In the genomic region with DNA sequence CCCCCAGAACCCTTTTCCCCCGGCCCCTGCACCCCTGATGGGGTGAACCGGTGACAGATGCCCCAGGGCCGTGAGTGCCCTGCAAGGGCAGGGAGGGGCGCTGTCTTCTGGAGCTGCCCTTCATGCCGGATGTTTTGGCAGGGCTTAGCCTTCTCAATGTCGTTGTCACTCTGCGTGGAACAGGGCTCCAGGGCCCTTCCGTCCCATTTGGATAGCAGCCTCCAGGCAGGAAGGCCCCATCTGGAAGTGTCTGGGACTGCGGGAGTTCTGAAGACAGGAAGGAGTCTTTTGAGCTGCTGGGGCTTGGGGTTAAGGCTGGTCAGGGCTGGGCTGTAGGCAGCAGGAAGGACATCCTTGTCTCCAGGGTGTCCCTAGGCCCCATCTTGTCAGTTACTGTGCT, we compare ENCODE assay signal across 1 cellular context.
TF ChIP-seq lines count a peak whose summit lies in the region.

No MANE protein-coding gene starts in this region.

TF ChIP-seq in H1, 55 proteins besides CTCF, POLR2A, EP300 and RAD21:
- TF ChIP-seq SRF (IDR thresholded peaks at IDR 0.05; ENCODE audit: low read depth, low read length) (no peak), PHF8 (conservative IDR thresholded peaks at IDR 0.05; ENCODE audit: low read depth, low read length) (no peak), RFX5 (IDR thresholded peaks at IDR 0.05; ENCODE audit: borderline replicate concordance, low read depth, low read length) (no peak), SP2 (IDR thresholded peaks at IDR 0.05; ENCODE audit: low read length) (no peak), RNF2 (IDR thresholded peaks at IDR 0.05; ENCODE audit: borderline replicate concordance, low read depth, low read length, missing control alignments, poor library complexity, severe bottlenecking) (no peak), POLR2AphosphoS5 (IDR thresholded peaks at IDR 0.05; ENCODE audit: low read depth, low read length) (no peak), CHD2 (IDR thresholded peaks at IDR 0.05; ENCODE audit: low read length) (no peak), KDM5A (IDR thresholded peaks at IDR 0.05; ENCODE audit: low read length) (no peak), HDAC2 (IDR thresholded peaks at IDR 0.05; ENCODE audit: borderline replicate concordance in 1 of 2, low read depth in 2 of 2, low read length in 2 of 2) (no peak), SAP30 (IDR thresholded peaks at IDR 0.05; ENCODE audit: insufficient read depth, insufficient replicate concordance, low read length) (no peak)
- TF ChIP-seq, protein P1, sequence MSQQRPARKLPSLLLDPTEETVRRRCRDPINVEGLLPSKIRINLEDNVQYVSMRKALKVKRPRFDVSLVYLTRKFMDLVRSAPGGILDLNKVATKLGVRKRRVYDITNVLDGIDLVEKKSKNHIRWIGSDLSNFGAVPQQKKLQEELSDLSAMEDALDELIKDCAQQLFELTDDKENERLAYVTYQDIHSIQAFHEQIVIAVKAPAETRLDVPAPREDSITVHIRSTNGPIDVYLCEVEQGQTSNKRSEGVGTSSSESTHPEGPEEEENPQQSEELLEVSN (IDR thresholded peaks at IDR 0.05) = no peak
